Comparison of ENCODE assay signal across 8 cellular contexts in genomic region chr14:22099942-22100763, GRCh38.
DNase-seq lines count a peak whose midpoint lies in the region; ATAC-seq and TF ChIP-seq lines count a peak whose summit lies in the region.

No MANE protein-coding gene starts in this region.

- H3K36me3 ChIP-seq in A673 (ENCODE audit: insufficient read depth, low read length, poor library complexity, severe bottlenecking) = no peaks in the 10 kb centered on the region
- no peaks in the 10 kb centered on the region for H3K36me3 ChIP-seq in sigmoid colon

- peak overlapping the region; percentile 73 for H3K27ac Mint-ChIP-seq in activated naive CD4-positive, alpha-beta T cell treated with anti-CD3 and anti-CD28 coated beads for 36 hours

- H3K4me3 Mint-ChIP-seq in activated naive CD4-positive, alpha-beta T cell treated with anti-CD3 and anti-CD28 coated beads for 36 hours = no peak overlapping the region

- H3K27ac ChIP-seq in A673 (ENCODE audit: low read depth, low read length, poor library complexity, severe bottlenecking) (no peak overlapping the region), right cardiac atrium (ENCODE audit: low read length) (no peak overlapping the region), sigmoid colon (no peak overlapping the region)

- WGBS in right cardiac atrium = 29% methylated on average over 11 of the region's 11 CpGs
- WGBS in sigmoid colon, 2 donors = 31 to 45% methylated on average over 11 of the region's 11 CpGs

- H3K4me3 ChIP-seq in A673 (ENCODE audit: low read depth, low read length, poor library complexity, severe bottlenecking) (no peak overlapping the region), GM12875 (ENCODE audit: low read depth, low read length) (no peak overlapping the region), right cardiac atrium (ENCODE audit: low read length) (no peak overlapping the region), sigmoid colon (no peak overlapping the region)

- H3K4me1 ChIP-seq in A673 (ENCODE audit: insufficient read depth, low read length, poor library complexity, severe bottlenecking) (peaks cover 4% of the 10 kb centered on the region), right cardiac atrium (ENCODE audit: control insufficient read depth, insufficient read depth, low read length) (peaks cover 2% of the 10 kb centered on the region), sigmoid colon (peaks cover 0 to 37% (median 25%) of the 10 kb centered on the region in 4 donors)

- H3K27me3 ChIP-seq in A673 (replicated peaks; ENCODE audit: insufficient read depth, low read depth, low read length, poor library complexity) (no peaks in the 10 kb centered on the region), right cardiac atrium (ENCODE audit: control insufficient read depth, insufficient read depth) (no peaks in the 10 kb centered on the region), sigmoid colon (no peaks in the 10 kb centered on the region)

- H3K9me3 Mint-ChIP-seq in activated naive CD4-positive, alpha-beta T cell treated with anti-CD3 and anti-CD28 coated beads for 36 hours = no peaks in the 10 kb centered on the region

- no peaks in the 10 kb centered on the region for H3K36me3 Mint-ChIP-seq in activated naive CD4-positive, alpha-beta T cell treated with anti-CD3 and anti-CD28 coated beads for 36 hours (ENCODE audit: low read depth)

- TF ChIP-seq EP300 in sigmoid colon (IDR thresholded peaks at IDR 0.05) = no peak

- intact Hi-C loops in A673 (cut with micrococcal nuclease; ENCODE audit: unreplicated experiment) = loop anchor here (5.0 kb wide), 1 partner anchor 98 kb away; no protein-coding TSS in a partner anchor
- intact Hi-C loops in activated naive CD4-positive, alpha-beta T cell treated with anti-CD3 and anti-CD28 coated beads for 36 hours (cut with micrococcal nuclease) = loop anchor here (1.0 to 2.0 kb wide), 5 partner anchors 16 to 183 kb away; no protein-coding TSS in a partner anchor
- intact Hi-C loops in right cardiac atrium (cut with DNase I) = no loop called here
- intact Hi-C loops in sigmoid colon (cut with DNase I) = loop anchor here (2.0 kb wide), 1 partner anchor 15 kb away; no protein-coding TSS in a partner anchor

- DNase-seq in A673 (ENCODE audit: low spot score) = peak; percentile 89
- peak; percentile 72 for DNase-seq in OCI-M1 (lab: John Stamatoyannopoulos, UW)
- peak; percentile 77 for DNase-seq in activated naive CD4-positive, alpha-beta T cell treated with anti-CD3 and anti-CD28 coated beads for 36 hours
- peak; percentile 69 to 88 (median 77) for DNase-seq in right cardiac atrium
- peak; percentile 87 for DNase-seq in sigmoid colon
- no peak for DNase-seq in GM19240 (ENCODE audit: insufficient read length, low spot score)

- peaks cover 35% of the 10 kb centered on the region for H3K4me1 Mint-ChIP-seq in activated naive CD4-positive, alpha-beta T cell treated with anti-CD3 and anti-CD28 coated beads for 36 hours (ENCODE audit: low read depth)

- ATAC-seq in HG03045 (IDR thresholded peaks at IDR 0.05; ENCODE audit: unreplicated experiment) (peak; percentile 58), right cardiac atrium (peak; percentile 94 to 95)

- POLR2A ChIA-PET in A673 (lab: Charles Lee; ENCODE audit: low non-redundant PET) = no interaction called here

- H3K9me3 ChIP-seq in A673 (ENCODE audit: low read depth, low read length, poor library complexity, severe bottlenecking) = no peaks in the 10 kb centered on the region
- H3K9me3 ChIP-seq in right cardiac atrium (ENCODE audit: control insufficient read depth, low read length) = no peaks in the 10 kb centered on the region
- no peaks in the 10 kb centered on the region for H3K9me3 ChIP-seq in sigmoid colon

- no peak for TF ChIP-seq POLR2A in sigmoid colon (IDR thresholded peaks at IDR 0.05)

- no TSS peak for BruUV-seq in A673 (replicated peaks; lab: Mats Ljungman, UMichigan)

- no peaks in the 10 kb centered on the region for H3K27me3 Mint-ChIP-seq in activated naive CD4-positive, alpha-beta T cell treated with anti-CD3 and anti-CD28 coated beads for 36 hours (ENCODE audit: low read depth)

- CTCF ChIA-PET in A673 (lab: Charles Lee) = interaction anchor here (0.6 to 1.2 kb wide), 6 partner anchors 10 to 182 kb away, joined by 3 to 8 read pairs (median 4); no protein-coding TSS in a partner anchor
- CTCF ChIA-PET in activated naive CD4-positive, alpha-beta T cell treated with anti-CD3 and anti-CD28 coated beads for 36 hours (lab: Charles Lee) = interaction anchor here (0.6 to 3.5 kb wide), 15 partner anchors 11 to 1020 kb away, joined by 3 to 20 read pairs (median 7); no protein-coding TSS in a partner anchor

- TF ChIP-seq CTCF in A673 (conservative IDR thresholded peaks at IDR 0.05; ENCODE audit: low read depth, low read length) = peak; percentile 89
- TF ChIP-seq CTCF in GM12875 (IDR thresholded peaks at IDR 0.05; ENCODE audit: borderline replicate concordance, insufficient read depth, low read depth, low read length) = peak; percentile 55
- TF ChIP-seq CTCF in sigmoid colon (IDR thresholded peaks at IDR 0.05) = peak; percentile 41 to 64 (median 52)

Comparison
In these comparisons a context has a peak if more than half of its experiments do, and no peak if none do; other contexts are left out.
1. intact Hi-C loops: an anchor here in A673 (5.0 kb wide), activated naive CD4-positive, alpha-beta T cell treated with anti-CD3 and anti-CD28 coated beads for 36 hours (1.0 to 2.0 kb wide) and sigmoid colon (2.0 kb wide); none called in right cardiac atrium.